Comparison of ENCODE assay signal across 23 cellular contexts in the genomic region with DNA sequence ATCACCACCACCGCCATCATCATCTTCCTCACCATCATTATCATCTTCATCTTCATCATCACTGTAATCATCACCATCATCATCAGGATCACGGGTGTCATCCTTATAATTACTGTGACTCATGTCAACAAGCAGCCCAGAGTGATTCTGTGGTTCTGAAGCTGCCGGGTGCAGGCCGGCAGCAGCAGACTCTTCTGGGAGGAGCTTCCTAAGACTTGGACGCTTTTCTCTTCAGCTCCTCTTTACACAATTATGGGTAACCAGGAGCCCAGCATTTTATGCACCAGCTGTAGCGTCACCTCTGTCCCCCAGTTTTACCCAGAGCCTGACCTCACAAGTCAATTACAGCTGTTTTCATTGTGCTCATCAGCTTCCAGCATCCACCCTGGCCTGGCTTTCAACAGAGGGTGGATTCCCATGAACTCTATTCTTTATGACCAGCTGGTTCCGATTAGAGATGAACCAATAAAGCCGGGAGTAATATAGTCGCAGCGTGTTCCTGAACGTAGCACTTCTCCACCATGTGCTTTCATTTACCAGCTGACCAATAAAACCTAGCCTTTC.
DNase-seq lines count a peak whose midpoint lies in the region; ATAC-seq, FAIRE-seq and TF ChIP-seq lines count a peak whose summit lies in the region.
"Had no signal": no experiment of that assay in that cellular context is flagged by ENCODE, and none has a peak within 500 bp of the region (broad histone marks: within the 10 kb centered on the region; RNA-seq: fewer than 3 reads in every experiment).

No MANE protein-coding gene starts in this region.

- H3K4me3 Mint-ChIP-seq in nephron: no peak overlapping the region
- H3K4me3 Mint-ChIP-seq in glutamatergic neuron (ENCODE audit: unreplicated experiment): no peak overlapping the region
- H3K4me3 Mint-ChIP-seq: immature natural killer cell; naive thymus-derived CD8-positive, alpha-beta T cell had no signal

- no peaks in the 10 kb centered on the region for H3K36me3 ChIP-seq in endothelial cell of umbilical vein (ENCODE audit: control insufficient read depth in 2 of 2, extremely low read depth in 1 of 2, insufficient read depth in 2 of 2, low read length in 2 of 2)
- H3K36me3 ChIP-seq: prostate gland, upper lobe of left lung had no signal

- H3K27me3 Mint-ChIP-seq in nephron (ENCODE audit: low read depth) (peaks cover 17% of the 10 kb centered on the region), glutamatergic neuron (ENCODE audit: unreplicated experiment) (no peaks in the 10 kb centered on the region)

- H3K27me3 ChIP-seq in endothelial cell of umbilical vein (ENCODE audit: control insufficient read depth in 2 of 2, insufficient read depth in 2 of 2, low read length in 2 of 2) (no peaks in the 10 kb centered on the region), right cardiac atrium (ENCODE audit: control insufficient read depth, insufficient read depth) (no peaks in the 10 kb centered on the region)
- H3K27me3 ChIP-seq: upper lobe of left lung had no signal

- H3K9me3 ChIP-seq in endothelial cell of umbilical vein (replicated peaks; ENCODE audit: control insufficient read depth, insufficient read depth, low read length): no peaks in the 10 kb centered on the region
- H3K9me3 ChIP-seq in right cardiac atrium (ENCODE audit: control insufficient read depth, low read length): no peaks in the 10 kb centered on the region
- H3K9me3 ChIP-seq: prostate gland, upper lobe of left lung had no signal

- no peaks in the 10 kb centered on the region for H4K20me1 ChIP-seq in endothelial cell of umbilical vein (replicated peaks; ENCODE audit: control insufficient read depth, extremely low read depth, insufficient read depth, low read length)

- H3K27ac Mint-ChIP-seq in nephron (peak overlapping the region; percentile 6 to 61 (median 37)), glutamatergic neuron (ENCODE audit: unreplicated experiment) (no peak overlapping the region)
- H3K27ac Mint-ChIP-seq: naive thymus-derived CD8-positive, alpha-beta T cell had no signal

- H3K4me3 ChIP-seq in endothelial cell of umbilical vein (replicated peaks in 1 of 3; ENCODE audit: insufficient read depth in 1 of 3, low read depth in 1 of 3, low read length in 3 of 3) (no peak overlapping the region), right cardiac atrium (ENCODE audit: low read length) (no peak overlapping the region)
- H3K4me3 ChIP-seq: lung, prostate gland, upper lobe of left lung had no signal

- WGBS in right cardiac atrium: 73% methylated on average over 11 of the region's 11 CpGs

- H3K9ac ChIP-seq in endothelial cell of umbilical vein (replicated peaks; ENCODE audit: extremely low read depth, insufficient read depth, low read length): no peak overlapping the region

- no TSS peak for BruUV-seq in endothelial cell of umbilical vein (replicated peaks; lab: Mats Ljungman, UMichigan)

- no peaks in the 10 kb centered on the region for H3K9me1 ChIP-seq in endothelial cell of umbilical vein (replicated peaks; ENCODE audit: control insufficient read depth, extremely low read depth, insufficient read depth, low read length)

- POLR2A ChIA-PET in endothelial cell of umbilical vein (lab: Charles Lee): no interaction called here

- H3K9me3 Mint-ChIP-seq in nephron (no peaks in the 10 kb centered on the region), glutamatergic neuron (ENCODE audit: unreplicated experiment) (no peaks in the 10 kb centered on the region)
- H3K9me3 Mint-ChIP-seq: immature natural killer cell; naive thymus-derived CD8-positive, alpha-beta T cell had no signal

- dilution Hi-C loops in endothelial cell of umbilical vein (cut with MboI; ENCODE audit: extremely low pct_ligation_motif_present, low sequenced_read_pairs): no loop called here

- ATAC-seq in right cardiac atrium (no peak), GM18909 (IDR thresholded peaks at IDR 0.05; ENCODE audit: poor library complexity, unreplicated experiment) (no peak), HG02763 (IDR thresholded peaks at IDR 0.05; ENCODE audit: unreplicated experiment) (no peak)
- ATAC-seq: naive thymus-derived CD8-positive, alpha-beta T cell had no signal

- no peak overlapping the region for H2AFZ ChIP-seq in endothelial cell of umbilical vein (ENCODE audit: low read depth, low read length)

- H3K4me1 Mint-ChIP-seq in nephron (peaks cover 15% of the 10 kb centered on the region), glutamatergic neuron (ENCODE audit: low read depth, unreplicated experiment) (no peaks in the 10 kb centered on the region)

- DNase-seq in AG08395 (ENCODE audit: low spot score): peak; percentile 85
- peak; percentile 25 for DNase-seq in HS-5 (ENCODE audit: low read depth)
- peak; percentile 63 for DNase-seq in endothelial cell of umbilical vein (ENCODE audit: low read depth, low spot score)
- no peak for DNase-seq in glutamatergic neuron
- no peak for DNase-seq in right cardiac atrium
- DNase-seq: ACHN; activated CD4-positive, CD25-positive, alpha-beta regulatory T cell treated with anti-CD3 and anti-CD28 coated beads, Interleukin-2, amount 50 U/mL, for 72 hours; Caco-2; GDM1; GOT3; immature natural killer cell; naive thymus-derived CD8-positive, alpha-beta T cell; NCI-H2107; NCI-H526 treated with DMSO at 0.1 percent for 48 hours; OCI-M1; stimulated activated naive CD4-positive, alpha-beta T cell treated with Interleukin-2 at 50 U/mL for 16 hours; T-helper 9 cell; upper lobe of left lung had no signal

- CTCF ChIA-PET in endothelial cell of umbilical vein (lab: Charles Lee): interaction anchor here (0.9 to 2.2 kb wide), 5 partner anchors 20 to 290 kb away, joined by 3 to 15 read pairs (median 3); no protein-coding TSS in a partner anchor

- TF ChIP-seq CTCF in endothelial cell of umbilical vein (IDR thresholded peaks at IDR 0.05; ENCODE audit: extremely low read depth in 1 of 2, insufficient read depth in 1 of 2, low read depth in 1 of 2, low read length in 2 of 2): no peak
- no peak for TF ChIP-seq CTCF in nephron (IDR thresholded peaks at IDR 0.05; ENCODE audit: unreplicated experiment in 3 of 3)
- no peak for TF ChIP-seq CTCF in glutamatergic neuron (IDR thresholded peaks at IDR 0.05; ENCODE audit: partially characterized antibody, unreplicated experiment)

- no peak overlapping the region for H3K4me2 ChIP-seq in endothelial cell of umbilical vein (ENCODE audit: insufficient read depth, low read length)

- TF ChIP-seq POLR2A in endothelial cell of umbilical vein (IDR thresholded peaks at IDR 0.05; ENCODE audit: low read depth, low read length): no peak

- intact Hi-C loops in endothelial cell of umbilical vein (cut with micrococcal nuclease): no loop called here
- intact Hi-C loops in right cardiac atrium (cut with DNase I): no loop called here

- FAIRE-seq in endothelial cell of umbilical vein (lab: Jason Lieb, UNC): no peak

- H3K27ac ChIP-seq in endothelial cell of umbilical vein (ENCODE audit: insufficient read depth, low read depth, low read length) (no peak overlapping the region), right cardiac atrium (ENCODE audit: low read length) (no peak overlapping the region)
- H3K27ac ChIP-seq: prostate gland, upper lobe of left lung had no signal

- H3K36me3 Mint-ChIP-seq in nephron (ENCODE audit: low read depth) (no peaks in the 10 kb centered on the region), glutamatergic neuron (ENCODE audit: unreplicated experiment) (no peaks in the 10 kb centered on the region)
- H3K36me3 Mint-ChIP-seq: immature natural killer cell; naive thymus-derived CD8-positive, alpha-beta T cell had no signal

- H3K79me2 ChIP-seq in endothelial cell of umbilical vein (ENCODE audit: control insufficient read depth, insufficient read depth, low read length): no peaks in the 10 kb centered on the region

- peaks cover 6% of the 10 kb centered on the region for H3K4me1 ChIP-seq in endothelial cell of umbilical vein (ENCODE audit: control insufficient read depth, extremely low read depth, insufficient read depth, low read length)
- H3K4me1 ChIP-seq in right cardiac atrium (ENCODE audit: control insufficient read depth, insufficient read depth, low read length): no peaks in the 10 kb centered on the region
- H3K4me1 ChIP-seq: prostate gland, upper lobe of left lung had no signal

TF ChIP-seq in endothelial cell of umbilical vein, 7 proteins besides CTCF, POLR2A, EP300 and RAD21:
- no peak for TF ChIP-seq JUN (IDR thresholded peaks at IDR 0.05; ENCODE audit: borderline replicate concordance, insufficient read depth, insufficient read length, low read depth)
- TF ChIP-seq GATA2 (IDR thresholded peaks at IDR 0.05; ENCODE audit: insufficient read depth, insufficient read length, low read depth, low read length): no peak
- no peak for TF ChIP-seq EZH2 (IDR thresholded peaks at IDR 0.05; ENCODE audit: borderline replicate concordance, low read depth, low read length, severe bottlenecking)
- TF ChIP-seq, protein P1, sequence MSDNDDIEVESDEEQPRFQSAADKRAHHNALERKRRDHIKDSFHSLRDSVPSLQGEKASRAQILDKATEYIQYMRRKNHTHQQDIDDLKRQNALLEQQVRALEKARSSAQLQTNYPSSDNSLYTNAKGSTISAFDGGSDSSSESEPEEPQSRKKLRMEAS (IDR thresholded peaks at IDR 0.05; ENCODE audit: insufficient read depth, insufficient read length): no peak
- TF ChIP-seq POLR2AphosphoS5 (IDR thresholded peaks at IDR 0.05; ENCODE audit: insufficient read depth, low read depth, low read length): no peak
- no peak for TF ChIP-seq MYC (IDR thresholded peaks at IDR 0.05; ENCODE audit: low read depth, low read length)
- TF ChIP-seq FOS (IDR thresholded peaks at IDR 0.05; ENCODE audit: borderline replicate concordance, insufficient read depth, low read length): no peak
TF ChIP-seq in endothelial cell of umbilical vein: peak in this region for 0.

Comparison
In these comparisons a context has a peak if more than half of its experiments do, and no peak if none do; other contexts are left out.
1. DNase-seq: peak in AG08395 (single experiment), HS-5 (single experiment) and endothelial cell of umbilical vein (single experiment); none in glutamatergic neuron (single experiment) and right cardiac atrium (0 of 3).